Comparison of ENCODE assay signal across 12 cellular contexts in the genomic region with DNA sequence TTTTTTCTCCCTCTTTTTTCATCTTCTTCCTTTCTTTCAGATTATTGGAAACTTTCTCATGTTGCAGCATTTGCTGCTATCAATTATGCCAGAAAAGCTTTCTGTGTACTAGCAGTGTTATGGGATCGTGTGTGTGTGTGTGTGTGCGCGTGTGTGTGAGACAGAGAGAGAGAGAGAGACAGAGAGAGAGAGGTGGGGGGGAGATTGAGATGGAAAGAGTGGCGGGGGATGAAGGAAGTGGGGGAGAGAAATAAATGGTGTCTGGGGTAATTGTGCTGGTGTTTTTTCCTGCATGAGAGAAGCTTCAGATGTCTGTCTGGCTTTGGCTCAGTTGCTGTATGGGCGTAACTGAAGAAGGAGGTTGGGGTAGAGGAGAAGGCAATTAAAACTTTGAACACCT.
A peak's percentile ranks its signal among the peaks of the same experiment; 100 is the strongest.
DNase-seq lines count a peak whose midpoint lies in the region; ATAC-seq and TF ChIP-seq lines count a peak whose summit lies in the region.
"Had no signal": no experiment of that assay in that cellular context is flagged by ENCODE, and none has a peak within 500 bp of the region (broad histone marks: within the 10 kb centered on the region; RNA-seq: fewer than 3 reads in every experiment).

No MANE protein-coding gene starts in this region.

- H3K36me3 ChIP-seq in GM23248 (ENCODE audit: low read depth) (no peaks in the 10 kb centered on the region), endodermal cell (ENCODE audit: control insufficient read depth, insufficient read depth, low read length) (no peaks in the 10 kb centered on the region), rectal smooth muscle tissue (ENCODE audit: control insufficient read depth, insufficient read depth, low read length) (no peaks in the 10 kb centered on the region)
- H3K36me3 ChIP-seq: brain microvascular endothelial cell, prostate gland had no signal

- DNase-seq in GM23248, result no peak
- peak; percentile 44 for DNase-seq in NCI-H2196 (lab: John Stamatoyannopoulos, UW; ENCODE audit: unreplicated experiment)
- no peak for DNase-seq in endodermal cell
- no peak for DNase-seq in SKM-1 treated with dmso at 0.1 percent for 144 hours (lab: John Stamatoyannopoulos, UW; ENCODE audit: unreplicated experiment)
- DNase-seq: NCI-H187 had no signal

- no peaks in the 10 kb centered on the region for H3K27me3 ChIP-seq in GM23248 (replicated peaks; ENCODE audit: insufficient read depth)
- H3K27me3 ChIP-seq in endodermal cell (ENCODE audit: control insufficient read depth, insufficient read depth, low read length, poor library complexity, severe bottlenecking), result no peaks in the 10 kb centered on the region
- H3K27me3 ChIP-seq in rectal smooth muscle tissue (ENCODE audit: control insufficient read depth, insufficient read depth, low read length), result no peaks in the 10 kb centered on the region
- H3K27me3 ChIP-seq: brain microvascular endothelial cell had no signal

- H3K27me3 Mint-ChIP-seq in endodermal cell (ENCODE audit: insufficient read depth), result no peaks in the 10 kb centered on the region

- H3K4me3 ChIP-seq in GM23248 (no peak overlapping the region), endodermal cell (ENCODE audit: low read length) (no peak overlapping the region), rectal smooth muscle tissue (ENCODE audit: low read length) (peak overlapping the region; percentile 48)
- H3K4me3 ChIP-seq: prostate gland had no signal

- H3K27ac ChIP-seq in GM23248 (no peak overlapping the region), endodermal cell (ENCODE audit: low read depth, low read length) (peak overlapping the region; percentile 87), rectal smooth muscle tissue (ENCODE audit: low read depth, low read length) (peak overlapping the region; percentile 85)
- H3K27ac ChIP-seq: brain microvascular endothelial cell, prostate gland had no signal

- no peaks in the 10 kb centered on the region for H3K36me3 Mint-ChIP-seq in endodermal cell (ENCODE audit: low read depth)

- no peaks in the 10 kb centered on the region for H3K9me2 ChIP-seq in GM23248 (ENCODE audit: insufficient read depth)

- no peak overlapping the region for H3K4me3 Mint-ChIP-seq in endodermal cell

- H3K9ac ChIP-seq in GM23248, result no peak overlapping the region
- no peak overlapping the region for H3K9ac ChIP-seq in endodermal cell (ENCODE audit: extremely low read depth, low read length, poor library complexity, severe bottlenecking)
- H3K9ac ChIP-seq in rectal smooth muscle tissue (ENCODE audit: low read length), result no peak overlapping the region

- no peak for ATAC-seq in GM19452 (IDR thresholded peaks at IDR 0.05; ENCODE audit: unreplicated experiment)
- no peak for ATAC-seq in GM18861 (IDR thresholded peaks at IDR 0.05; ENCODE audit: unreplicated experiment)
- no peak for ATAC-seq in GM18858 (IDR thresholded peaks at IDR 0.05; ENCODE audit: unreplicated experiment)
- ATAC-seq: activated CD4-positive, CD25-positive, alpha-beta regulatory T cell treated with anti-CD3 and anti-CD28 coated beads, Interleukin-2, amount 50 U/mL, for 24 hours had no signal

- no peak for TF ChIP-seq CTCF in endodermal cell (conservative IDR thresholded peaks at IDR 0.05)

- no peaks in the 10 kb centered on the region for H3K79me2 ChIP-seq in GM23248 (ENCODE audit: insufficient read depth)

- in situ Hi-C loops in GM23248 (cut with MboI), result no loop called here

- H3K9me3 ChIP-seq in GM23248 (ENCODE audit: low read depth), result no peaks in the 10 kb centered on the region
- H3K9me3 ChIP-seq in endodermal cell (ENCODE audit: control insufficient read depth, low read length), result no peaks in the 10 kb centered on the region
- H3K9me3 ChIP-seq: prostate gland had no signal

- no peaks in the 10 kb centered on the region for H3F3A ChIP-seq in GM23248 (ENCODE audit: insufficient read depth)

- H3K9me3 Mint-ChIP-seq in endodermal cell, result peaks cover 8% of the 10 kb centered on the region

- no peak overlapping the region for H3K4me2 ChIP-seq in GM23248 (ENCODE audit: unreplicated experiment)

- peak overlapping the region; percentile 48 for H2AFZ ChIP-seq in GM23248

- 0 out of 2 replicates have a peak, but pooled peaks cover 6% of the 10 kb centered on the region for H3K4me1 ChIP-seq in GM23248 (ENCODE audit: insufficient read depth)
- no peaks in the 10 kb centered on the region for H3K4me1 ChIP-seq in endodermal cell (ENCODE audit: control insufficient read depth, insufficient read depth, low read length)
- peaks cover 15% of the 10 kb centered on the region for H3K4me1 ChIP-seq in rectal smooth muscle tissue (ENCODE audit: control insufficient read depth, insufficient read depth, low read length)
- H3K4me1 ChIP-seq: prostate gland had no signal

- H3K27ac Mint-ChIP-seq in endodermal cell, result no peak overlapping the region

- WGBS in GM23248 (ENCODE audit: low coverage in 1 of 2, low lambda C conversion rate in 2 of 2, missing lambda C conversion rate in 2 of 2), 2 experiments, result 45 to 57% methylated on average over 4 to 5 of the region's 5 CpGs
- WGBS in endodermal cell (ENCODE audit: insufficient coverage in 1 of 2, insufficient read length in 1 of 2), 2 experiments, result 86% methylated on average over 5 of the region's 5 CpGs; no CpG with 5 or more reads in 1 of the 2 experiments

- H4K20me1 ChIP-seq in GM23248 (ENCODE audit: insufficient read depth), result no peaks in the 10 kb centered on the region

- peaks cover 13% of the 10 kb centered on the region for H3K4me1 Mint-ChIP-seq in endodermal cell
